Comparison of ENCODE assay signal across 1 cellular context in genomic region chrX:47144626-47145407, GRCh38.
TF ChIP-seq lines count a peak whose summit lies in the region.

TSS of gene NDUFB11 (minus strand) at chrX:47144702. CDS start at chrX:47144679, 23 bp downstream.
TSS of gene RBM10 (plus strand) at chrX:47145221. CDS start at chrX:47147482, 2,261 bp downstream.

TF ChIP-seq in GM12878, 131 proteins besides CTCF, POLR2A, EP300 and RAD21 (continued from another document and continues in another):
- TF ChIP-seq, protein P1, sequence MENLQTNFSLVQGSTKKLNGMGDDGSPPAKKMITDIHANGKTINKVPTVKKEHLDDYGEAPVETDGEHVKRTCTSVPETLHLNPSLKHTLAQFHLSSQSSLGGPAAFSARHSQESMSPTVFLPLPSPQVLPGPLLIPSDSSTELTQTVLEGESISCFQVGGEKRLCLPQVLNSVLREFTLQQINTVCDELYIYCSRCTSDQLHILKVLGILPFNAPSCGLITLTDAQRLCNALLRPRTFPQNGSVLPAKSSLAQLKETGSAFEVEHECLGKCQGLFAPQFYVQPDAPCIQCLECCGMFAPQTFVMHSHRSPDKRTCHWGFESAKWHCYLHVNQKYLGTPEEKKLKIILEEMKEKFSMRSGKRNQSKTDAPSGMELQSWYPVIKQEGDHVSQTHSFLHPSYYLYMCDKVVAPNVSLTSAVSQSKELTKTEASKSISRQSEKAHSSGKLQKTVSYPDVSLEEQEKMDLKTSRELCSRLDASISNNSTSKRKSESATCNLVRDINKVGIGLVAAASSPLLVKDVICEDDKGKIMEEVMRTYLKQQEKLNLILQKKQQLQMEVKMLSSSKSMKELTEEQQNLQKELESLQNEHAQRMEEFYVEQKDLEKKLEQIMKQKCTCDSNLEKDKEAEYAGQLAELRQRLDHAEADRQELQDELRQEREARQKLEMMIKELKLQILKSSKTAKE (IDR thresholded peaks at IDR 0.05; ENCODE audit: low read depth, poor library complexity, severe bottlenecking) = no peak
- TF ChIP-seq CUX1 (IDR thresholded peaks at IDR 0.05; ENCODE audit: insufficient replicate concordance, low read depth, low read length) (no peak), CREM (IDR thresholded peaks at IDR 0.05; ENCODE audit: low read depth) (peak; percentile 37; the same call in 1 of the 2 replicates), GATAD2B (conservative IDR thresholded peaks at IDR 0.05; ENCODE audit: low read depth) (no peak), TARDBP (IDR thresholded peaks at IDR 0.05; ENCODE audit: borderline replicate concordance) (no peak), NFIC (IDR thresholded peaks at IDR 0.05; ENCODE audit: low read depth, low read length) (no peak), POLR2AphosphoS2 (IDR thresholded peaks at IDR 0.05; ENCODE audit: low read depth, low read length) (peak; percentile 40; the same call in 1 of the 2 replicates), SPI1 (IDR thresholded peaks at IDR 0.05; ENCODE audit: borderline replicate concordance, insufficient read depth, low read depth, low read length) (no peak), MTA3 (IDR thresholded peaks at IDR 0.05; ENCODE audit: borderline replicate concordance, low read length) (no peak), ESRRA (IDR thresholded peaks at IDR 0.05; ENCODE audit: low read length) (no peak), ZNF622 (IDR thresholded peaks at IDR 0.05) (no peak), KAT2A (conservative IDR thresholded peaks at IDR 0.05; ENCODE audit: control insufficient read depth, low read depth, low read length) (no peak), CHD1 (IDR thresholded peaks at IDR 0.05; ENCODE audit: low read depth, low read length) (no peak), HDAC2 (IDR thresholded peaks at IDR 0.05) (no peak), PML (IDR thresholded peaks at IDR 0.05; ENCODE audit: low read length) (peak; percentile 65), USF2 (IDR thresholded peaks at IDR 0.05; ENCODE audit: borderline replicate concordance, low read depth, low read length) (no peak), STAT3 (IDR thresholded peaks at IDR 0.05; ENCODE audit: low read depth, low read length) (no peak), MTA2 (IDR thresholded peaks at IDR 0.05; ENCODE audit: low read depth) (no peak), ZNF207 (IDR thresholded peaks at IDR 0.05; ENCODE audit: borderline replicate concordance) (no peak), ZNF384 (IDR thresholded peaks at IDR 0.05; ENCODE audit: borderline replicate concordance, low read depth, low read length) (no peak), YBX1 (IDR thresholded peaks at IDR 0.05) (no peak), TAF1 (IDR thresholded peaks at IDR 0.05; ENCODE audit: borderline replicate concordance, low read depth, low read length) (peak; percentile 87), JUND (IDR thresholded peaks at IDR 0.05; ENCODE audit: low read depth, low read length) (no peak), CBX3 (IDR thresholded peaks at IDR 0.05; ENCODE audit: borderline replicate concordance, low read depth) (no peak), MXI1 (IDR thresholded peaks at IDR 0.05; ENCODE audit: low read depth, low read length) (peak; percentile 91), ZBTB4 (CRISPR knock-in tag; IDR thresholded peaks at IDR 0.05) (no peak), CBX5 (IDR thresholded peaks at IDR 0.05; ENCODE audit: low read depth) (no peak), PAX5 (IDR thresholded peaks at IDR 0.05; ENCODE audit: borderline replicate concordance, low read depth, low read length) (no peak), SIX5 (IDR thresholded peaks at IDR 0.05; ENCODE audit: low read depth, low read length, severe bottlenecking) (no peak), KDM1A (IDR thresholded peaks at IDR 0.05; ENCODE audit: borderline replicate concordance) (no peak), SIN3A (IDR thresholded peaks at IDR 0.05; ENCODE audit: low read depth, low read length) (no peak), SMARCA5 (IDR thresholded peaks at IDR 0.05) (peak; percentile 27; the same call in 1 of the 2 replicates), NR2C2 (IDR thresholded peaks at IDR 0.05; ENCODE audit: borderline replicate concordance, control insufficient read depth, insufficient read length, low read depth) (no peak)
- TF ChIP-seq, protein P2, sequence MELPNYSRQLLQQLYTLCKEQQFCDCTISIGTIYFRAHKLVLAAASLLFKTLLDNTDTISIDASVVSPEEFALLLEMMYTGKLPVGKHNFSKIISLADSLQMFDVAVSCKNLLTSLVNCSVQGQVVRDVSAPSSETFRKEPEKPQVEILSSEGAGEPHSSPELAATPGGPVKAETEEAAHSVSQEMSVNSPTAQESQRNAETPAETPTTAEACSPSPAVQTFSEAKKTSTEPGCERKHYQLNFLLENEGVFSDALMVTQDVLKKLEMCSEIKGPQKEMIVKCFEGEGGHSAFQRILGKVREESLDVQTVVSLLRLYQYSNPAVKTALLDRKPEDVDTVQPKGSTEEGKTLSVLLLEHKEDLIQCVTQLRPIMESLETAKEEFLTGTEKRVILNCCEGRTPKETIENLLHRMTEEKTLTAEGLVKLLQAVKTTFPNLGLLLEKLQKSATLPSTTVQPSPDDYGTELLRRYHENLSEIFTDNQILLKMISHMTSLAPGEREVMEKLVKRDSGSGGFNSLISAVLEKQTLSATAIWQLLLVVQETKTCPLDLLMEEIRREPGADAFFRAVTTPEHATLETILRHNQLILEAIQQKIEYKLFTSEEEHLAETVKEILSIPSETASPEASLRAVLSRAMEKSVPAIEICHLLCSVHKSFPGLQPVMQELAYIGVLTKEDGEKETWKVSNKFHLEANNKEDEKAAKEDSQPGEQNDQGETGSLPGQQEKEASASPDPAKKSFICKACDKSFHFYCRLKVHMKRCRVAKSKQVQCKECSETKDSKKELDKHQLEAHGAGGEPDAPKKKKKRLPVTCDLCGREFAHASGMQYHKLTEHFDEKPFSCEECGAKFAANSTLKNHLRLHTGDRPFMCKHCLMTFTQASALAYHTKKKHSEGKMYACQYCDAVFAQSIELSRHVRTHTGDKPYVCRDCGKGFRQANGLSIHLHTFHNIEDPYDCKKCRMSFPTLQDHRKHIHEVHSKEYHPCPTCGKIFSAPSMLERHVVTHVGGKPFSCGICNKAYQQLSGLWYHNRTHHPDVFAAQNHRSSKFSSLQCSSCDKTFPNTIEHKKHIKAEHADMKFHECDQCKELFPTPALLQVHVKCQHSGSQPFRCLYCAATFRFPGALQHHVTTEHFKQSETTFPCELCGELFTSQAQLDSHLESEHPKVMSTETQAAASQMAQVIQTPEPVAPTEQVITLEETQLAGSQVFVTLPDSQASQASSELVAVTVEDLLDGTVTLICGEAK (IDR thresholded peaks at IDR 0.05; ENCODE audit: borderline replicate concordance) = no peak; the same call in 1 of the 2 replicates
- TF ChIP-seq, protein P3, sequence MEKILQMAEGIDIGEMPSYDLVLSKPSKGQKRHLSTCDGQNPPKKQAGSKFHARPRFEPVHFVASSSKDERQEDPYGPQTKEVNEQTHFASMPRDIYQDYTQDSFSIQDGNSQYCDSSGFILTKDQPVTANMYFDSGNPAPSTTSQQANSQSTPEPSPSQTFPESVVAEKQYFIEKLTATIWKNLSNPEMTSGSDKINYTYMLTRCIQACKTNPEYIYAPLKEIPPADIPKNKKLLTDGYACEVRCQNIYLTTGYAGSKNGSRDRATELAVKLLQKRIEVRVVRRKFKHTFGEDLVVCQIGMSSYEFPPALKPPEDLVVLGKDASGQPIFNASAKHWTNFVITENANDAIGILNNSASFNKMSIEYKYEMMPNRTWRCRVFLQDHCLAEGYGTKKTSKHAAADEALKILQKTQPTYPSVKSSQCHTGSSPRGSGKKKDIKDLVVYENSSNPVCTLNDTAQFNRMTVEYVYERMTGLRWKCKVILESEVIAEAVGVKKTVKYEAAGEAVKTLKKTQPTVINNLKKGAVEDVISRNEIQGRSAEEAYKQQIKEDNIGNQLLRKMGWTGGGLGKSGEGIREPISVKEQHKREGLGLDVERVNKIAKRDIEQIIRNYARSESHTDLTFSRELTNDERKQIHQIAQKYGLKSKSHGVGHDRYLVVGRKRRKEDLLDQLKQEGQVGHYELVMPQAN (conservative IDR thresholded peaks at IDR 0.05) = no peak
- TF ChIP-seq, protein P4, sequence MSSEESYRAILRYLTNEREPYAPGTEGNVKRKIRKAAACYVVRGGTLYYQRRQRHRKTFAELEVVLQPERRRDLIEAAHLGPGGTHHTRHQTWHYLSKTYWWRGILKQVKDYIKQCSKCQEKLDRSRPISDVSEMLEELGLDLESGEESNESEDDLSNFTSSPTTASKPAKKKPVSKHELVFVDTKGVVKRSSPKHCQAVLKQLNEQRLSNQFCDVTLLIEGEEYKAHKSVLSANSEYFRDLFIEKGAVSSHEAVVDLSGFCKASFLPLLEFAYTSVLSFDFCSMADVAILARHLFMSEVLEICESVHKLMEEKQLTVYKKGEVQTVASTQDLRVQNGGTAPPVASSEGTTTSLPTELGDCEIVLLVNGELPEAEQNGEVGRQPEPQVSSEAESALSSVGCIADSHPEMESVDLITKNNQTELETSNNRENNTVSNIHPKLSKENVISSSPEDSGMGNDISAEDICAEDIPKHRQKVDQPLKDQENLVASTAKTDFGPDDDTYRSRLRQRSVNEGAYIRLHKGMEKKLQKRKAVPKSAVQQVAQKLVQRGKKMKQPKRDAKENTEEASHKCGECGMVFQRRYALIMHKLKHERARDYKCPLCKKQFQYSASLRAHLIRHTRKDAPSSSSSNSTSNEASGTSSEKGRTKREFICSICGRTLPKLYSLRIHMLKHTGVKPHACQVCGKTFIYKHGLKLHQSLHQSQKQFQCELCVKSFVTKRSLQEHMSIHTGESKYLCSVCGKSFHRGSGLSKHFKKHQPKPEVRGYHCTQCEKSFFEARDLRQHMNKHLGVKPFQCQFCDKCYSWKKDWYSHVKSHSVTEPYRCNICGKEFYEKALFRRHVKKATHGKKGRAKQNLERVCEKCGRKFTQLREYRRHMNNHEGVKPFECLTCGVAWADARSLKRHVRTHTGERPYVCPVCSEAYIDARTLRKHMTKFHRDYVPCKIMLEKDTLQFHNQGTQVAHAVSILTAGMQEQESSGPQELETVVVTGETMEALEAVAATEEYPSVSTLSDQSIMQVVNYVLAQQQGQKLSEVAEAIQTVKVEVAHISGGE (CRISPR knock-in tag; IDR thresholded peaks at IDR 0.05) = no peak
